In genomic region chr12:111672822-111673381, GRCh38 we compare ENCODE assay signal across 20 cellular contexts.
"Had no signal": no experiment of that assay in that cellular context is flagged by ENCODE, and none has a peak within 500 bp of the region (broad histone marks: within the 10 kb centered on the region; RNA-seq: fewer than 3 reads in every experiment).

No MANE protein-coding gene starts in this region.

- H3K4me1 ChIP-seq: Peyer's patch, SJCRH30 had no signal

- H3K9me3 ChIP-seq: Peyer's patch, SJCRH30, SK-N-SH had no signal

- H3K27ac ChIP-seq: KMS-11, Peyer's patch, RWPE1, SJCRH30 had no signal

- DNase-seq: activated CD4-positive, alpha-beta T cell treated with anti-CD3 and anti-CD28 coated beads for 4 hours; activated CD8-positive, alpha-beta memory T cell treated with anti-CD3 and anti-CD28 coated beads, Interleukin-2, amount 50 U/mL, for 4 hours; activated CD8-positive, alpha-beta T cell treated with anti-CD3 and anti-CD28 coated beads for 36 hours; activated gamma-delta T cell treated with Interleukin-2 at 50 U/mL for 16 hours; activated T-cell treated with anti-CD3 and anti-CD28 coated beads, Interleukin-2, amount 50 U/mL, for 72 hours; aorta; central memory CD4-positive, alpha-beta T cell; NCI-H1092 treated with DMSO at 0.1 percent for 48 hours; NCI-H1417 treated with DMSO at 0.1 percent for 48 hours; NCI-H1694; NCI-H510A treated with DMSO at 0.1 percent for 48 hours; NCI-H748 treated with DMSO at 0.1 percent for 48 hours; NK-92 treated with Interleukin-12 subunit alpha and Interleukin-12 subunit beta, amount 100 ng/mL, for 24 hours; Peyer's patch; Right ventricle myocardium superior had no signal

- ATAC-seq: activated CD4-positive, CD25-positive, alpha-beta regulatory T cell treated with anti-CD3 and anti-CD28 coated beads, Interleukin-2, amount 50 U/mL, for 24 hours; activated CD8-positive, alpha-beta T cell treated with anti-CD3 and anti-CD28 coated beads for 36 hours; activated T-cell treated with anti-CD3 and anti-CD28 coated beads, Interleukin-2, amount 50 U/mL, for 72 hours had no signal

- H3K27me3 ChIP-seq: Peyer's patch, SJCRH30 had no signal

- H3K4me3 ChIP-seq: Peyer's patch, SJCRH30 had no signal
